1 cellular context compared by ENCODE assay signal in genomic region chr6:43769526-43770416, GRCh38.
TF ChIP-seq lines count a peak whose summit lies in the region.

VEGFA (plus strand) TSS chr6:43770211.

TF ChIP-seq in HepG2, 621 proteins besides CTCF, POLR2A, EP300 and RAD21 (continued from another document and continues in another):
- 0 out of 2 replicates have a peak, but pooled peaks have one; percentile 80 for TF ChIP-seq ZNF512B (CRISPR knock-in tag; IDR thresholded peaks at IDR 0.05; ENCODE audit: borderline replicate concordance)
- no peak for TF ChIP-seq THAP8 (CRISPR knock-in tag; IDR thresholded peaks at IDR 0.05; ENCODE audit: borderline replicate concordance)
- TF ChIP-seq ZNF790 (CRISPR knock-in tag; IDR thresholded peaks at IDR 0.05; ENCODE audit: borderline replicate concordance): peak; percentile 70; the same call in 1 of the 2 replicates
- TF ChIP-seq GABPB1 (CRISPR knock-in tag; IDR thresholded peaks at IDR 0.05): peak; percentile 66
- TF ChIP-seq ZNF251 (CRISPR knock-in tag; IDR thresholded peaks at IDR 0.05): peak; percentile 95
- no peak for TF ChIP-seq ZNF260 (CRISPR knock-in tag; IDR thresholded peaks at IDR 0.05; ENCODE audit: borderline replicate concordance, low read depth)
- TF ChIP-seq ZNF503 (CRISPR knock-in tag; IDR thresholded peaks at IDR 0.05): peak; percentile 72
- TF ChIP-seq CC2D1A (CRISPR knock-in tag; IDR thresholded peaks at IDR 0.05): 0 out of 2 replicates have a peak, but pooled peaks have one; percentile 46
- TF ChIP-seq ZNF280B (CRISPR knock-in tag; IDR thresholded peaks at IDR 0.05; ENCODE audit: borderline replicate concordance): 0 out of 2 replicates have a peak, but pooled peaks have one; percentile 67
- TF ChIP-seq MXD4 (CRISPR knock-in tag; IDR thresholded peaks at IDR 0.05): peak; percentile 66
- peak; percentile 44; the same call in 1 of the 2 replicates for TF ChIP-seq ZNF652 (CRISPR knock-in tag; IDR thresholded peaks at IDR 0.05; ENCODE audit: borderline replicate concordance, low read depth)
- peak; percentile 40; the same call in 1 of the 2 replicates for TF ChIP-seq ELF1 (CRISPR knock-in tag; IDR thresholded peaks at IDR 0.05)
- peak; percentile 71; the same call in 1 of the 2 replicates for TF ChIP-seq ZNF609 (CRISPR knock-in tag; IDR thresholded peaks at IDR 0.05; ENCODE audit: borderline replicate concordance)
- no peak for TF ChIP-seq ATRX (CRISPR knock-in tag; IDR thresholded peaks at IDR 0.05; ENCODE audit: borderline replicate concordance)
- TF ChIP-seq YY1 (IDR thresholded peaks at IDR 0.05; ENCODE audit: insufficient read depth, insufficient replicate concordance, low read depth, low read length): peak; percentile 79
- TF ChIP-seq ZHX1 (CRISPR knock-in tag; IDR thresholded peaks at IDR 0.05; ENCODE audit: low read depth): 0 out of 2 replicates have a peak, but pooled peaks have one; percentile 16
- no peak; the same call in none of the 2 replicates for TF ChIP-seq PITX1 (CRISPR knock-in tag; IDR thresholded peaks at IDR 0.05)
- TF ChIP-seq KAT7 (CRISPR knock-in tag; IDR thresholded peaks at IDR 0.05; ENCODE audit: borderline replicate concordance): no peak
- TF ChIP-seq ATM (IDR thresholded peaks at IDR 0.05; ENCODE audit: borderline replicate concordance): no peak
- no peak for TF ChIP-seq ZNF550 (CRISPR knock-in tag; IDR thresholded peaks at IDR 0.05; ENCODE audit: borderline replicate concordance)
- peak; percentile 53 for TF ChIP-seq XRCC5 (optimal IDR thresholded peaks at IDR 0.05; ENCODE audit: low read length)
- no peak for TF ChIP-seq MYNN (CRISPR knock-in tag; IDR thresholded peaks at IDR 0.05; ENCODE audit: low read depth)
- no peak; the same call in 1 of the 2 replicates for TF ChIP-seq CEBPG (CRISPR knock-in tag; IDR thresholded peaks at IDR 0.05)
- TF ChIP-seq ZFAT (CRISPR knock-in tag; conservative IDR thresholded peaks at IDR 0.05): peak; percentile 84
- no peak for TF ChIP-seq RFX3 (CRISPR knock-in tag; IDR thresholded peaks at IDR 0.05)
- 0 out of 2 replicates have a peak, but pooled peaks have one; percentile 23 for TF ChIP-seq SP140L (CRISPR knock-in tag; IDR thresholded peaks at IDR 0.05; ENCODE audit: borderline replicate concordance)
- TF ChIP-seq HOXA3 (CRISPR knock-in tag; IDR thresholded peaks at IDR 0.05): peak; percentile 55; the same call in 1 of the 2 replicates
- TF ChIP-seq ZNF3 (CRISPR knock-in tag; IDR thresholded peaks at IDR 0.05): no peak
- no peak for TF ChIP-seq ARHGAP35 (CRISPR knock-in tag; IDR thresholded peaks at IDR 0.05; ENCODE audit: borderline replicate concordance)
- no peak for TF ChIP-seq NFE2 (CRISPR knock-in tag; IDR thresholded peaks at IDR 0.05)
- peak; percentile 26; the same call in 1 of the 2 replicates for TF ChIP-seq EED (CRISPR knock-in tag; IDR thresholded peaks at IDR 0.05)
- TF ChIP-seq ZBTB37 (CRISPR knock-in tag; IDR thresholded peaks at IDR 0.05): no peak
- peak; percentile 72 for TF ChIP-seq ESRRA (CRISPR knock-in tag; IDR thresholded peaks at IDR 0.05; ENCODE audit: low read depth)
- TF ChIP-seq MBNL3 (CRISPR knock-in tag; conservative IDR thresholded peaks at IDR 0.05): no peak
- no peak for TF ChIP-seq NR2F1 (CRISPR knock-in tag; IDR thresholded peaks at IDR 0.05)
- TF ChIP-seq ZNF501 (CRISPR knock-in tag; IDR thresholded peaks at IDR 0.05): peak; percentile 66
- peak; percentile 85 for TF ChIP-seq HNRNPL (IDR thresholded peaks at IDR 0.05; ENCODE audit: low read depth, low read length)
- TF ChIP-seq ZNF225 (CRISPR knock-in tag; IDR thresholded peaks at IDR 0.05): peak; percentile 87
- TF ChIP-seq ZFP82 (CRISPR knock-in tag; IDR thresholded peaks at IDR 0.05; ENCODE audit: borderline replicate concordance): no peak
- no peak for TF ChIP-seq FIP1L1 (IDR thresholded peaks at IDR 0.05; ENCODE audit: borderline replicate concordance, insufficient read depth, low read depth, low read length)
- TF ChIP-seq TFDP1 (CRISPR knock-in tag; IDR thresholded peaks at IDR 0.05; ENCODE audit: borderline replicate concordance): peak; percentile 64; the same call in 1 of the 2 replicates
- TF ChIP-seq GTF3A (CRISPR knock-in tag; conservative IDR thresholded peaks at IDR 0.05): peak; percentile 92; the same call in 1 of the 2 replicates
- TF ChIP-seq PATZ1 (CRISPR knock-in tag; IDR thresholded peaks at IDR 0.05): peak; percentile 95
- TF ChIP-seq BCL6 (CRISPR knock-in tag; IDR thresholded peaks at IDR 0.05): peak; percentile 25; the same call in 1 of the 2 replicates
